8 cellular contexts compared by ENCODE assay signal in genomic region chr16:53090591-53091507, GRCh38. TPM values are rescaled to one million over a fixed set of nuclear protein-coding genes. Genes with fewer than 3 reads are reported as not detected.
A peak's percentile ranks its signal among the peaks of the same experiment; 100 is the strongest.
DNase-seq lines count a peak whose midpoint lies in the region; ATAC-seq and TF ChIP-seq lines count a peak whose summit lies in the region.

No MANE protein-coding gene starts in this region.

- no peaks in the 10 kb centered on the region for H3K27me3 Mint-ChIP-seq in neural progenitor cell (ENCODE audit: insufficient read depth, low read depth)

- no peaks in the 10 kb centered on the region for H3K36me3 ChIP-seq in neural progenitor cell

- peaks cover 38% of the 10 kb centered on the region for H4K20me1 ChIP-seq in neural progenitor cell (ENCODE audit: low read depth)

- TF ChIP-seq CTCF in fibroblast of villous mesenchyme (IDR thresholded peaks at IDR 0.05; ENCODE audit: insufficient read depth, low read depth, low read length) (no peak), neural progenitor cell (IDR thresholded peaks at IDR 0.05) (no peak)

- no peaks in the 10 kb centered on the region for H3K27me3 ChIP-seq in neural progenitor cell

- DNase-seq in AG20443 (ENCODE audit: low spot score): peak; percentile 94
- DNase-seq in UCSD-AML1 (lab: John Stamatoyannopoulos, UW; ENCODE audit: unreplicated experiment): peak; percentile 82
- DNase-seq in fibroblast of villous mesenchyme (ENCODE audit: low read depth): peak; percentile 99
- DNase-seq in neural progenitor cell (ENCODE audit: low spot score): peak; percentile 23
- no peak for DNase-seq in NCI-H345 (lab: John Stamatoyannopoulos, UW)

- peaks cover 4% of the 10 kb centered on the region for H3K79me2 ChIP-seq in neural progenitor cell (ENCODE audit: low read depth)

- H3K36me3 Mint-ChIP-seq in neural progenitor cell: peaks cover 3% of the 10 kb centered on the region

- no peak overlapping the region for H3K27ac ChIP-seq in neural progenitor cell

- no peaks in the 10 kb centered on the region for H3K9me3 ChIP-seq in neural progenitor cell (ENCODE audit: low read depth)

- H3K4me3 ChIP-seq in fibroblast of villous mesenchyme (ENCODE audit: low read depth, low read length): no peak overlapping the region
- H3K4me3 ChIP-seq in neural progenitor cell: peak overlapping the region; percentile 3

- peaks cover 35% of the 10 kb centered on the region for H3K4me1 ChIP-seq in neural progenitor cell

- H2AFZ ChIP-seq in neural progenitor cell (replicated peaks): no peak overlapping the region

- peaks cover 38% of the 10 kb centered on the region for H3F3A ChIP-seq in neural progenitor cell (ENCODE audit: low read depth)

- peaks cover 47% of the 10 kb centered on the region for H3K4me1 Mint-ChIP-seq in neural progenitor cell

- H3K4me3 Mint-ChIP-seq in neural progenitor cell: peak overlapping the region; percentile 67

- ATAC-seq in HG03342 (IDR thresholded peaks at IDR 0.05; ENCODE audit: unreplicated experiment): peak; percentile 40
- ATAC-seq in HG03469 (IDR thresholded peaks at IDR 0.05; ENCODE audit: unreplicated experiment): no peak

- TF ChIP-seq POLR2A in GM19099 (IDR thresholded peaks at IDR 0.05; ENCODE audit: extremely low read depth, insufficient read length, low read depth): peak; percentile 56

- peak overlapping the region; percentile 84 for H3K27ac Mint-ChIP-seq in neural progenitor cell

- no peaks in the 10 kb centered on the region for H3K9me3 Mint-ChIP-seq in neural progenitor cell

- H3K9ac ChIP-seq in neural progenitor cell: no peak overlapping the region

- H3K4me2 ChIP-seq in neural progenitor cell: peak overlapping the region; percentile 71

RNA-seq across cellular contexts. Expression of gene CHD9, which starts 36.1 kb away (rescaled TPM):
- 69.3 and 102 TPM in 2 replicates for total RNA-seq in fibroblast of villous mesenchyme
- 52.7 and 86.0 TPM in 2 replicates for total RNA-seq in neural progenitor cell (ENCODE audit: low replicate concordance)

RNA-seq across cellular contexts. Expression of gene CHD9NB, which starts 38.2 kb away (rescaled TPM):
- total RNA-seq in fibroblast of villous mesenchyme: 1.3 and 2.6 TPM in 2 replicates
- 3.0 and 4.1 TPM in 2 replicates for total RNA-seq in neural progenitor cell (ENCODE audit: low replicate concordance)
